ENCODE assay signal across 22 cellular contexts in the genomic region with DNA sequence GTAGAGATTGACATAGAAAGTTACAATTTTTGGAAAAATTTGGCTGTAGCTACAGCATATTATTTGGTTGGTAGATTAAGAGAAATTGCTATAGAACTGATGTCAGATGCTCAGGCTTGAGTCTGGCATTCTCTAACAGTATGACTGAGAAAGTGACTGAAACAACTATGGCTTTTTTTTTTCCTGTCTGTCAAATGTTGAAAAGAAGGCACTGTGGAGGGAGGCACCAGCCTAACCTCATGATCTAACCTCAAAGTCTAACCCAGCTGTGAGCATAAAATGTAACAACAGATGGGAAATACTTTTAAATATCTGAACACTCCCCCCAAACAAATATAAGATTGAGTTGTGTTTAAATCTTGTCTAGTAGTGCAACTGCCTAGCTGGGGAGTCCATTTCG.
"Had no signal": no experiment of that assay in that cellular context is flagged by ENCODE, and none has a peak within 500 bp of the region (broad histone marks: within the 10 kb centered on the region; RNA-seq: fewer than 3 reads in every experiment).

No MANE protein-coding gene starts in this region.

- H3K9me3 Mint-ChIP-seq: stimulated activated memory B cell treated with anti-CD40 and anti-IgM and Interleukin-4, amounts not matched to agents 10 μg/mL and 1 μg/mL and 100 μg/mL, for 72 hours; stimulated activated naive CD8-positive, alpha-beta T cell treated with anti-CD3 and anti-CD28 coated beads, Interleukin-15, Interleukin-2, amounts not matched to agents 100 ng/mL and 50 ng/mL, for 24 hours had no signal

- H3K9me3 ChIP-seq: heart left ventricle, mucosa of descending colon, prostate gland, right lobe of liver, spleen, tibial artery, upper lobe of left lung, vagina had no signal

- H3K9ac ChIP-seq: parathyroid adenoma had no signal

- H2AFZ ChIP-seq: parathyroid adenoma had no signal

- H3K4me3 ChIP-seq: dorsolateral prefrontal cortex, heart left ventricle, mucosa of descending colon, prostate gland, right lobe of liver, spleen, tibial artery, upper lobe of left lung, vagina had no signal

- H3K36me3 Mint-ChIP-seq: naive thymus-derived CD8-positive, alpha-beta T cell; stimulated activated memory B cell treated with anti-CD40 and anti-IgM and Interleukin-4, amounts not matched to agents 10 μg/mL and 1 μg/mL and 100 μg/mL, for 72 hours had no signal

- H3K36me3 ChIP-seq: heart left ventricle, prostate gland, right lobe of liver, spleen, tibial artery, upper lobe of left lung, vagina had no signal

- H3K27me3 ChIP-seq: dorsolateral prefrontal cortex, heart left ventricle, right lobe of liver, spleen, tibial artery, upper lobe of left lung, vagina had no signal

- H3K27ac Mint-ChIP-seq: naive thymus-derived CD8-positive, alpha-beta T cell; stimulated activated memory B cell treated with anti-CD40 and anti-IgM and Interleukin-4, amounts not matched to agents 10 μg/mL and 1 μg/mL and 100 μg/mL, for 72 hours; stimulated activated naive CD8-positive, alpha-beta T cell treated with anti-CD3 and anti-CD28 coated beads, Interleukin-15, Interleukin-2, amounts not matched to agents 100 ng/mL and 50 ng/mL, for 24 hours had no signal

- H3K4me3 Mint-ChIP-seq: naive thymus-derived CD8-positive, alpha-beta T cell; stimulated activated memory B cell treated with anti-CD40 and anti-IgM and Interleukin-4, amounts not matched to agents 10 μg/mL and 1 μg/mL and 100 μg/mL, for 72 hours; stimulated activated naive CD8-positive, alpha-beta T cell treated with anti-CD3 and anti-CD28 coated beads, Interleukin-15, Interleukin-2, amounts not matched to agents 100 ng/mL and 50 ng/mL, for 24 hours had no signal

- H3K79me2 ChIP-seq: parathyroid adenoma had no signal

- H3K4me1 ChIP-seq: parathyroid adenoma, prostate gland, right lobe of liver, tibial artery, upper lobe of left lung, vagina had no signal

- ATAC-seq: heart left ventricle; mucosa of descending colon; naive thymus-derived CD8-positive, alpha-beta T cell; right lobe of liver; stimulated activated memory B cell treated with anti-CD40 and anti-IgM and Interleukin-4, amounts not matched to agents 10 μg/mL and 1 μg/mL and 100 μg/mL, for 72 hours had no signal

- H3K27ac ChIP-seq: dorsolateral prefrontal cortex, heart left ventricle, parathyroid adenoma, prostate gland, right lobe of liver, spleen, tibial artery, upper lobe of left lung, vagina had no signal

- DNase-seq: cortex of kidney; dorsolateral prefrontal cortex; effector CD8-positive, alpha-beta T cell; heart left ventricle; hypothalamus; kidney glomerular epithelial cell; mammary epithelial cell; mucosa of descending colon; naive thymus-derived CD8-positive, alpha-beta T cell; occipital lobe; right lobe of liver; spleen; stimulated activated CD4-positive, alpha-beta T cell treated with anti-CD3 and anti-CD28 coated beads, Interleukin-15, amount 100 ng/mL, for 24 hours; stimulated activated CD4-positive, alpha-beta T cell treated with anti-CD3 and anti-CD28 coated beads, Interleukin-1b, Interleukin-23, amount 100 ng/mL, for 48 hours; stimulated activated CD4-positive, alpha-beta T cell treated with anti-CD3 and anti-CD28 coated beads, Interleukin-4, amount 100 ng/mL, for 24 hours; tibial artery; upper lobe of left lung had no signal

- H3K27me3 Mint-ChIP-seq: naive thymus-derived CD8-positive, alpha-beta T cell; stimulated activated memory B cell treated with anti-CD40 and anti-IgM and Interleukin-4, amounts not matched to agents 10 μg/mL and 1 μg/mL and 100 μg/mL, for 72 hours; stimulated activated naive CD8-positive, alpha-beta T cell treated with anti-CD3 and anti-CD28 coated beads, Interleukin-15, Interleukin-2, amounts not matched to agents 100 ng/mL and 50 ng/mL, for 24 hours had no signal
